Comparison of ENCODE assay signal across 9 cellular contexts in the genomic region with DNA sequence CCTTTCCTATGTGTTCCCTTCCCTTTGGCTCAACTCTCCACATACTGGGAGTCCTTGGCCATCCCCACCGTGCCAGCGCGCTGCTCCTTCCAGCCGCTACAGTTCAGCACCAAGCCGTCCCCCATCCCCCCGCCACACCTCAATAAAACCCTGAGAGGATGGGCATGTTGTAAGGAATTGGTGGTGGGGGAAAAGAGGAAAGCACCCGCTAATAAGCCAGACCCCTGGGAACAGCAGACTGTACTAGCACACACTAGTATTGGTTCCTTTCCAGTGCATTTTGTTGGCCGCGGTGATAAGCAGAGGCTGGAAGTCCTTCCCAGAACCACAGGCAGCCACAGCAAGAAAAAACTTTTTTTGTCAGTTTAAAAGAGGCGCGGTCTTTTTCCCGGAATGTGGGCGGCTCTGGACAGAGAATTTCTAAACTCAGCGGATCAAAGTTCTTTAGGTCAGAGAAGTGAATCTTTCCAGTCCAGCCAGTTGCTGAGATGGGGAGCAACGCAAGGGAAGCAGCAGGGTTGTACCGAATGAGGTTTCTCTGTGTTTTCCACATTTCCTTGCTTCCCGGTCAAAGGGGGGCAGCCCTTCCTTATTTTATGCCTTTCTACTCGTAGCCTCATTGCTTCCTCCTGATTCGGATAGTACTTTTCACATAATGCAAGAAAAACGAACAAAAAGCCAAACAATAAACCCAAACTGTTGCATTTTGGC. TPM values are rescaled to one million over a fixed set of nuclear protein-coding genes. Genes with fewer than 3 reads are reported as not detected.
DNase-seq lines count a peak whose midpoint lies in the region; ATAC-seq, FAIRE-seq and TF ChIP-seq lines count a peak whose summit lies in the region.
"Had no signal": no experiment of that assay in that cellular context is flagged by ENCODE, and none has a peak within 500 bp of the region (broad histone marks: within the 10 kb centered on the region; RNA-seq: fewer than 3 reads in every experiment).

No MANE protein-coding gene starts in this region.

- H3K4me3 ChIP-seq in HFF-Myc (replicated peaks; ENCODE audit: low read depth, low read length), result peak overlapping the region; percentile 49
- H3K4me3 ChIP-seq in smooth muscle cell, result peak overlapping the region; percentile 84

- no peak overlapping the region for H3K27ac ChIP-seq in smooth muscle cell (ENCODE audit: low read depth)
- H3K27ac ChIP-seq: pancreas had no signal

- H3K27ac Mint-ChIP-seq in activated naive CD8-positive, alpha-beta T cell treated with anti-CD3 and anti-CD28 coated beads, Interleukin-2, amount 50 U/mL, for 24 hours, result no peak overlapping the region

- H2AFZ ChIP-seq in smooth muscle cell (ENCODE audit: low read depth), result peak overlapping the region; percentile 67

- ATAC-seq in activated naive CD8-positive, alpha-beta T cell treated with anti-CD3 and anti-CD28 coated beads, Interleukin-2, amount 50 U/mL, for 24 hours, result no peak
- ATAC-seq: pancreas had no signal

- peaks cover 7% of the 10 kb centered on the region for H3K4me1 ChIP-seq in smooth muscle cell (ENCODE audit: low read depth)

- H3K9me3 Mint-ChIP-seq in activated naive CD8-positive, alpha-beta T cell treated with anti-CD3 and anti-CD28 coated beads, Interleukin-2, amount 50 U/mL, for 24 hours, result no peaks in the 10 kb centered on the region

- H3K36me3 Mint-ChIP-seq in activated naive CD8-positive, alpha-beta T cell treated with anti-CD3 and anti-CD28 coated beads, Interleukin-2, amount 50 U/mL, for 24 hours (ENCODE audit: low read depth), result no peaks in the 10 kb centered on the region

- TF ChIP-seq POLR2A in H54 (IDR thresholded peaks at IDR 0.05; ENCODE audit: low read depth, low read length), result no peak

- H3K4me1 Mint-ChIP-seq in activated naive CD8-positive, alpha-beta T cell treated with anti-CD3 and anti-CD28 coated beads, Interleukin-2, amount 50 U/mL, for 24 hours, result peaks cover 14% of the 10 kb centered on the region

- FAIRE-seq in H54 (lab: Jason Lieb, UNC) (no peak), RCC 7860 (lab: Jason Lieb, UNC) (no peak)
- FAIRE-seq: pancreas had no signal

- no peaks in the 10 kb centered on the region for H3K36me3 ChIP-seq in smooth muscle cell (ENCODE audit: low read depth)
- H3K36me3 ChIP-seq: pancreas had no signal

- DNase-seq in HFF-Myc (ENCODE audit: extremely low read depth, low read depth), result no peak
- DNase-seq in activated naive CD8-positive, alpha-beta T cell treated with anti-CD3 and anti-CD28 coated beads, Interleukin-2, amount 50 U/mL, for 24 hours, result no peak
- DNase-seq in iPS-NIHi7 (ENCODE audit: extremely low spot score), result peak; percentile 19
- peak; percentile 13 for DNase-seq in smooth muscle cell (lab: John Stamatoyannopoulos, UW; ENCODE audit: unreplicated experiment)
- DNase-seq in H54 (ENCODE audit: insufficient read length, low spot score), result no peak
- no peak for DNase-seq in SHP77 treated with DMSO at 0.1 percent for 48 hours (lab: John Stamatoyannopoulos, UW)
- no peak for DNase-seq in EL
- no peak for DNase-seq in RCC 7860 (ENCODE audit: low spot score)

- no peaks in the 10 kb centered on the region for H3K9me3 ChIP-seq in smooth muscle cell (replicated peaks; ENCODE audit: low read depth)
- H3K9me3 ChIP-seq: pancreas had no signal

- peak overlapping the region; percentile 69 for H3K4me3 Mint-ChIP-seq in activated naive CD8-positive, alpha-beta T cell treated with anti-CD3 and anti-CD28 coated beads, Interleukin-2, amount 50 U/mL, for 24 hours

- peak overlapping the region; percentile 98 for H3K4me2 ChIP-seq in smooth muscle cell

- peaks cover 21% of the 10 kb centered on the region for H3K79me2 ChIP-seq in smooth muscle cell (ENCODE audit: low read depth)

- H4K20me1 ChIP-seq in smooth muscle cell (ENCODE audit: low read depth), result peaks cover 13% of the 10 kb centered on the region

- WGBS in smooth muscle cell (ENCODE audit: low lambda C conversion rate), result 4% methylated on average over 20 of the region's 20 CpGs

- H3K27me3 Mint-ChIP-seq in activated naive CD8-positive, alpha-beta T cell treated with anti-CD3 and anti-CD28 coated beads, Interleukin-2, amount 50 U/mL, for 24 hours, result peaks cover 40% of the 10 kb centered on the region

- H3K27me3 ChIP-seq in smooth muscle cell (ENCODE audit: low read depth), result no peaks in the 10 kb centered on the region

- peaks cover 5% of the 10 kb centered on the region for H3F3A ChIP-seq in smooth muscle cell (ENCODE audit: low read depth)

- H3K9ac ChIP-seq in smooth muscle cell (ENCODE audit: low read depth), result no peak overlapping the region

- TF ChIP-seq CTCF in HFF-Myc (IDR thresholded peaks at IDR 0.05; ENCODE audit: low read depth, low read length, missing control alignments) (peak; percentile 10), smooth muscle cell (IDR thresholded peaks at IDR 0.05; ENCODE audit: borderline replicate concordance, insufficient read depth, poor library complexity, severe bottlenecking) (no peak)

RNA-seq across cellular contexts. Expression of gene CHSY3, which starts 2.1 kb away (rescaled TPM):
- total RNA-seq in smooth muscle cell, result 15.6 and 24.6 TPM in 2 replicates
- polyA plus RNA-seq in smooth muscle cell, result 3.9 and 12.7 TPM in 2 replicates

Comparison
In these comparisons a context has a peak if more than half of its experiments do, and no peak if none do; other contexts are left out.
1. DNase-seq: peak in iPS-NIHi7 (single experiment) and smooth muscle cell (single experiment); none in HFF-Myc (single experiment), activated naive CD8-positive, alpha-beta T cell treated with anti-CD3 and anti-CD28 coated beads, Interleukin-2, amount 50 U/mL, for 24 hours (single experiment), H54 (single experiment), SHP77 treated with DMSO at 0.1 percent for 48 hours (single experiment), EL (single experiment) and RCC 7860 (single experiment).